Comparison of ENCODE assay signal across 9 cellular contexts in the genomic region with DNA sequence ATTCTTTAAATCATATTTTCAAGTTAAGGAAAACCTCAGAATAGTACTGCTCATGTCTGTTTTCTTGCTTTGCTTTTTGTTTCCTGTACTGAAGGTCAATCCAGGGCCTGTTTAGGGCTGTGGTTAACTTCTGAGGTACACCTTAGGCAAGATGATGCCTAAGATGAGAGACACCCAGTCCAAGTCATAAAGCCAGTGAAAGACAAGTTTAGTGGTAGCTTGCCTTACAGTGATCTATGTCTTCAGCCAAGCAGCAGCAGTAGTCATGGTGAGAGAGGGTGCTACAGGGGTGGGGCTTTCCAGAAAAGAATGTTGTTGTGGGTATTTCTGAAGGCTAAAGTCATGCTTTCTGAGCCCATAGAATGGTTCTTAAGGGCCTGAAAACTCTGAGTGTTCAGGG.
DNase-seq lines count a peak whose midpoint lies in the region; ATAC-seq and TF ChIP-seq lines count a peak whose summit lies in the region.
"Had no signal": no experiment of that assay in that cellular context is flagged by ENCODE, and none has a peak within 500 bp of the region (broad histone marks: within the 10 kb centered on the region; RNA-seq: fewer than 3 reads in every experiment).

No MANE protein-coding gene starts in this region.

- intact Hi-C loops in mammary epithelial cell (cut with micrococcal nuclease) (loop anchor here (10.0 kb wide), 1 partner anchor 271 kb away; no protein-coding TSS in a partner anchor), breast epithelium (cut with DNase I; ENCODE audit: low total_unique reads) (no loop called here), left cardiac atrium (cut with DNase I) (no loop called here)

- no peak overlapping the region for H2BK12ac ChIP-seq in neuronal stem cell (ENCODE audit: low read length)

- no peak overlapping the region for H2BK120ac ChIP-seq in neuronal stem cell (ENCODE audit: low read depth, low read length)

- in situ Hi-C loops in mammary epithelial cell (cut with MboI; ENCODE audit: low sequenced_read_pairs in 2 of 2) = no loop called here

- peaks cover 0 to 9% of the 10 kb centered on the region in 2 donors for H3K4me1 Mint-ChIP-seq in stimulated activated naive B cell treated with anti-CD40 and anti-IgM and Interleukin-4, amounts not matched to agents 10 μg/mL and 1 μg/mL and 100 μg/mL, for 72 hours

- BruUV-seq in mammary epithelial cell (replicated peaks; lab: Mats Ljungman, UMichigan) = no TSS peak

- no peaks in the 10 kb centered on the region for H3K79me1 ChIP-seq in neuronal stem cell (ENCODE audit: low read depth, low read length)

- H3K27me3 ChIP-seq in mammary epithelial cell (ENCODE audit: insufficient read depth, low read length) = no peaks in the 10 kb centered on the region
- H3K27me3 ChIP-seq in breast epithelium = peaks cover 0 to 18% of the 10 kb centered on the region in 2 donors
- H3K27me3 ChIP-seq in Loucy (ENCODE audit: insufficient read depth, low read length, poor library complexity, severe bottlenecking) = no peaks in the 10 kb centered on the region
- H3K27me3 ChIP-seq in neuronal stem cell (ENCODE audit: control insufficient read depth in 3 of 3, insufficient read depth in 3 of 3, low read depth in 1 of 3, low read length in 3 of 3) = peaks cover 0 to 3% (median 0%) of the 10 kb centered on the region in 3 experiments

- H2AFZ ChIP-seq in mammary epithelial cell (ENCODE audit: low read depth, low read length) (peak overlapping the region; percentile 27), Loucy (ENCODE audit: low read length) (no peak overlapping the region), neuronal stem cell (ENCODE audit: low read length) (no peak overlapping the region)

- H3K27me3 Mint-ChIP-seq in stimulated activated naive B cell treated with anti-CD40 and anti-IgM and Interleukin-4, amounts not matched to agents 10 μg/mL and 1 μg/mL and 100 μg/mL, for 72 hours = peaks cover 0 to 9% of the 10 kb centered on the region in 2 donors

- H3K23ac ChIP-seq in neuronal stem cell (ENCODE audit: low read depth, low read length, poor library complexity) = no peak overlapping the region

- no peaks in the 10 kb centered on the region for H3K79me2 ChIP-seq in mammary epithelial cell (ENCODE audit: insufficient read depth, low read length)
- H3K79me2 ChIP-seq in Loucy (ENCODE audit: insufficient read depth, low read length) = no peaks in the 10 kb centered on the region

- no peak overlapping the region for H3K4me3 Mint-ChIP-seq in stimulated activated naive B cell treated with anti-CD40 and anti-IgM and Interleukin-4, amounts not matched to agents 10 μg/mL and 1 μg/mL and 100 μg/mL, for 72 hours

- TF ChIP-seq POLR2A in breast epithelium (IDR thresholded peaks at IDR 0.05) = no peak

- H3K4ac ChIP-seq in neuronal stem cell (ENCODE audit: low read length) = no peak overlapping the region

- H3K36me3 Mint-ChIP-seq in stimulated activated naive B cell treated with anti-CD40 and anti-IgM and Interleukin-4, amounts not matched to agents 10 μg/mL and 1 μg/mL and 100 μg/mL, for 72 hours = no peaks in the 10 kb centered on the region

- H3K9me3 ChIP-seq in mammary epithelial cell (replicated peaks; ENCODE audit: insufficient read depth, low read length) (no peaks in the 10 kb centered on the region), breast epithelium (no peaks in the 10 kb centered on the region), Loucy (ENCODE audit: insufficient read depth, low read depth, low read length) (no peaks in the 10 kb centered on the region), neuronal stem cell (replicated peaks in 1 of 2; ENCODE audit: control insufficient read depth in 2 of 2, insufficient read depth in 1 of 2, low read depth in 1 of 2, low read length in 2 of 2) (no peaks in the 10 kb centered on the region)

- no peaks in the 10 kb centered on the region for H3K9me3 Mint-ChIP-seq in stimulated activated naive B cell treated with anti-CD40 and anti-IgM and Interleukin-4, amounts not matched to agents 10 μg/mL and 1 μg/mL and 100 μg/mL, for 72 hours

- H3K9ac ChIP-seq in mammary epithelial cell (ENCODE audit: insufficient read depth, low read length) (no peak overlapping the region), Loucy (ENCODE audit: low read depth, low read length, poor library complexity, severe bottlenecking) (peak overlapping the region; percentile 32), neuronal stem cell (ENCODE audit: low read depth, low read length, poor library complexity) (no peak overlapping the region)

- H3K36me3 ChIP-seq in mammary epithelial cell (ENCODE audit: insufficient read depth, low read length) (no peaks in the 10 kb centered on the region), breast epithelium (no peaks in the 10 kb centered on the region), Loucy (ENCODE audit: insufficient read depth, low read length) (no peaks in the 10 kb centered on the region), neuronal stem cell (replicated peaks in 1 of 2; ENCODE audit: control insufficient read depth in 2 of 2, insufficient read depth in 2 of 2, low read length in 2 of 2) (no peaks in the 10 kb centered on the region)

- H3K4me3 ChIP-seq in mammary epithelial cell (replicated peaks in 1 of 3; ENCODE audit: insufficient read depth in 1 of 3, low read depth in 2 of 3, low read length in 3 of 3) = no peak overlapping the region
- H3K4me3 ChIP-seq in breast epithelium = no peak overlapping the region
- H3K4me3 ChIP-seq in Loucy (ENCODE audit: low read length, poor library complexity, severe bottlenecking) = peak overlapping the region; percentile 8
- no peak overlapping the region for H3K4me3 ChIP-seq in neuronal stem cell (ENCODE audit: low read length in 2 of 2)

- H3K18ac ChIP-seq in neuronal stem cell (ENCODE audit: low read length) = no peak overlapping the region

- no peak overlapping the region for H2BK5ac ChIP-seq in neuronal stem cell (ENCODE audit: low read length)

- no peaks in the 10 kb centered on the region for H3F3A ChIP-seq in Loucy (ENCODE audit: low read depth)

- H4K20me1 ChIP-seq in mammary epithelial cell (ENCODE audit: insufficient read depth, low read length) (no peaks in the 10 kb centered on the region), Loucy (ENCODE audit: insufficient read depth, low read length, poor library complexity, severe bottlenecking) (no peaks in the 10 kb centered on the region)

- H3K4me2 ChIP-seq in mammary epithelial cell (ENCODE audit: insufficient read depth, low read depth, low read length) (no peak overlapping the region), Loucy (ENCODE audit: low read depth, low read length, poor library complexity, severe bottlenecking) (peak overlapping the region; percentile 60), neuronal stem cell (ENCODE audit: insufficient read depth, low read length, poor library complexity, severe bottlenecking) (no peak overlapping the region)

- H3K9me2 ChIP-seq in Loucy (replicated peaks; ENCODE audit: low read depth, low read length) = no peaks in the 10 kb centered on the region

- H3K27ac ChIP-seq in mammary epithelial cell (ENCODE audit: insufficient read depth, low read depth, low read length) (no peak overlapping the region), breast epithelium (no peak overlapping the region), neuronal stem cell (replicated peaks; ENCODE audit: low read length) (no peak overlapping the region)

- ATAC-seq in HG02610 (IDR thresholded peaks at IDR 0.05; ENCODE audit: unreplicated experiment) (peak; percentile 97), left cardiac atrium (no peak)
- peak; percentile 60 to 98 for ATAC-seq in stimulated activated naive B cell treated with anti-CD40 and anti-IgM and Interleukin-4, amounts not matched to agents 10 μg/mL and 1 μg/mL and 100 μg/mL, for 72 hours (replicated peaks)

- H3K27ac Mint-ChIP-seq in stimulated activated naive B cell treated with anti-CD40 and anti-IgM and Interleukin-4, amounts not matched to agents 10 μg/mL and 1 μg/mL and 100 μg/mL, for 72 hours = no peak overlapping the region

- dilution Hi-C loops in mammary epithelial cell (cut with HindIII; ENCODE audit: low sequenced_read_pairs) = no loop called here

- no peak overlapping the region for H2BK15ac ChIP-seq in neuronal stem cell (ENCODE audit: low read length)

- CTCF ChIA-PET in mammary epithelial cell (lab: Charles Lee; ENCODE audit: low non-redundant PET) = no interaction called here

- H3K4me1 ChIP-seq in mammary epithelial cell (ENCODE audit: insufficient read depth, low read length) (no peaks in the 10 kb centered on the region), breast epithelium (no peaks in the 10 kb centered on the region), Loucy (ENCODE audit: insufficient read depth, low read length, poor library complexity, severe bottlenecking) (peaks cover 50% of the 10 kb centered on the region), neuronal stem cell (ENCODE audit: control insufficient read depth in 2 of 2, insufficient read depth in 1 of 2, low read depth in 1 of 2, low read length in 2 of 2) (peaks cover 0 to 3% of the 10 kb centered on the region in 2 donors)

- H3K14ac ChIP-seq in neuronal stem cell (ENCODE audit: low read length) = no peak overlapping the region

- H2AK5ac ChIP-seq in neuronal stem cell (ENCODE audit: low read depth, low read length) = no peak overlapping the region

- H4K8ac ChIP-seq in neuronal stem cell (ENCODE audit: low read depth, low read length) = no peak overlapping the region

- DNase-seq in mammary epithelial cell = peak; percentile 34
- DNase-seq in breast epithelium (ENCODE audit: low spot score in 2 of 2) = no peak
- peak; percentile 10 for DNase-seq in stimulated activated naive B cell treated with anti-CD40 and anti-IgM and Interleukin-4, amounts not matched to agents 10 μg/mL and 1 μg/mL and 100 μg/mL, for 72 hours
- no peak for DNase-seq in neuronal stem cell (ENCODE audit: low spot score)
- no peak for DNase-seq in medulla oblongata (ENCODE audit: extremely low spot score)
- DNase-seq in left cardiac atrium = no peak
- DNase-seq: AML-193 had no signal

- no peak for TF ChIP-seq CTCF in mammary epithelial cell (conservative IDR thresholded peaks at IDR 0.05 in 1 of 2, IDR thresholded peaks at IDR 0.05 in 1 of 2; ENCODE audit: extremely low read depth in 1 of 2, insufficient read depth in 1 of 2, low read depth in 1 of 2, low read length in 2 of 2)
- TF ChIP-seq CTCF in breast epithelium (IDR thresholded peaks at IDR 0.05) = no peak
- no peak for TF ChIP-seq CTCF in Loucy (conservative IDR thresholded peaks at IDR 0.05; ENCODE audit: low read length)

- H4K91ac ChIP-seq in neuronal stem cell (ENCODE audit: low read depth, low read length, poor library complexity) = no peak overlapping the region

Comparison
In these comparisons a context has a peak if more than half of its experiments do, and no peak if none do; other contexts are left out.
1. DNase-seq: peak in mammary epithelial cell (single experiment) and stimulated activated naive B cell treated with anti-CD40 and anti-IgM and Interleukin-4, amounts not matched to agents 10 μg/mL and 1 μg/mL and 100 μg/mL, for 72 hours (single experiment); none in breast epithelium (0 of 2), neuronal stem cell (single experiment), medulla oblongata (single experiment) and left cardiac atrium (single experiment).
2. ATAC-seq: peak in HG02610 (single experiment) and stimulated activated naive B cell treated with anti-CD40 and anti-IgM and Interleukin-4, amounts not matched to agents 10 μg/mL and 1 μg/mL and 100 μg/mL, for 72 hours (2 of 2); none in left cardiac atrium (0 of 2).